Comparison of ENCODE assay signal across 20 cellular contexts in genomic region chr4:60656171-60656570, GRCh38.
A peak's percentile ranks its signal among the peaks of the same experiment; 100 is the strongest.
DNase-seq lines count a peak whose midpoint lies in the region; ATAC-seq, FAIRE-seq and TF ChIP-seq lines count a peak whose summit lies in the region.
"Had no signal": no experiment of that assay in that cellular context is flagged by ENCODE, and none has a peak within 500 bp of the region (broad histone marks: within the 10 kb centered on the region; RNA-seq: fewer than 3 reads in every experiment).

No MANE protein-coding gene starts in this region.

- H3K23me2 ChIP-seq in H1 (ENCODE audit: low read depth, low read length), result no peaks in the 10 kb centered on the region

- H2AFZ ChIP-seq in IMR-90 (replicated peaks; ENCODE audit: low read length, poor library complexity) (no peak overlapping the region), H1 (ENCODE audit: low read length) (no peak overlapping the region)

- no peak for TF ChIP-seq POLR2A in IMR-90 (IDR thresholded peaks at IDR 0.05; ENCODE audit: low read depth, low read length)
- no peak for TF ChIP-seq POLR2A in H1 (IDR thresholded peaks at IDR 0.05; ENCODE audit: control extremely low read depth in 1 of 2, low read depth in 2 of 2, low read length in 2 of 2)

- no peak overlapping the region for H3K14ac ChIP-seq in IMR-90 (replicated peaks; ENCODE audit: low read depth, low read length)
- no peak overlapping the region for H3K14ac ChIP-seq in H1 (ENCODE audit: insufficient read length)

- H2BK15ac ChIP-seq in IMR-90 (ENCODE audit: low read depth, low read length), result no peak overlapping the region
- H2BK15ac ChIP-seq in H1 (ENCODE audit: low read length), result no peak overlapping the region

- H3K56ac ChIP-seq in IMR-90 (ENCODE audit: extremely low read depth, insufficient read depth, low read length), result no peak overlapping the region
- H3K56ac ChIP-seq in H1 (replicated peaks; ENCODE audit: insufficient read length, low read depth, low read length), result no peak overlapping the region

- peak overlapping the region; percentile 12 for H3K27ac Mint-ChIP-seq in osteocyte (ENCODE audit: unreplicated experiment)
- H3K27ac Mint-ChIP-seq: activated CD4-positive, alpha-beta T cell treated with anti-CD3 and anti-CD28 coated beads, Interleukin-2, amount 10 ng/mL, durations not matched to agents 7 days and 5 days had no signal

- in situ Hi-C loops in IMR-90 (cut with MboI; ENCODE audit: low sequenced_read_pairs), result no loop called here

- H3K9ac ChIP-seq in IMR-90 (ENCODE audit: low read depth, low read length), result no peak overlapping the region
- no peak overlapping the region for H3K9ac ChIP-seq in H1 (replicated peaks in 1 of 4; ENCODE audit: extremely low read depth in 1 of 4, low read depth in 3 of 4, low read length in 3 of 4)
- H3K9ac ChIP-seq in colonic mucosa (ENCODE audit: low read depth in 2 of 2, low read length in 2 of 2), result no peak overlapping the region

- no peak for FAIRE-seq in H1 (lab: Jason Lieb, UNC)
- FAIRE-seq: HepG2 had no signal

- H2AK9ac ChIP-seq in IMR-90 (replicated peaks; ENCODE audit: low read depth, low read length, poor library complexity), result no peak overlapping the region

- DNase-seq in IMR-90, result peak; percentile 13
- peak; percentile 80 for DNase-seq in OCI-M1 (lab: John Stamatoyannopoulos, UW)
- no peak for DNase-seq in H1 (ENCODE audit: low read depth in 1 of 2, low spot score in 2 of 2)
- DNase-seq in osteocyte (ENCODE audit: extremely low spot score, unreplicated experiment), result no peak
- DNase-seq in coronary artery (ENCODE audit: low spot score), result no peak
- DNase-seq in colonic mucosa, result no peak
- DNase-seq in amygdala (lab: John Stamatoyannopoulos, UW), result no peak
- DNase-seq: activated CD4-positive, alpha-beta T cell treated with anti-CD3 and anti-CD28 coated beads, Interleukin-2, amount 10 ng/mL, durations not matched to agents 7 days and 5 days; activated gamma-delta T cell treated with Interleukin-2 at 50 U/mL for 16 hours; aorta; C1 segment of cervical spinal cord; DMS53; left colon; midbrain; NCI-H1048; NCI-H2081 treated with DMSO at 0.1 percent for 48 hours; stimulated activated CD4-positive, alpha-beta T cell treated with anti-CD3 and anti-CD28 coated beads, Interleukin-12 subunit alpha, Interleukin-12 subunit beta, amount 100 ng/mL, for 4 hours had no signal

- no TSS peak for BruUV-seq in IMR-90 (replicated peaks; lab: Mats Ljungman, UMichigan)

- peak; percentile 31; the same call in 1 of the 2 replicates for TF ChIP-seq CTCF in IMR-90 (conservative IDR thresholded peaks at IDR 0.05; ENCODE audit: low read depth, low read length)
- peak in 1 of 3 experiments; percentile 26; a peak in 1 of 4 replicates for TF ChIP-seq CTCF in H1 (IDR thresholded peaks at IDR 0.05; ENCODE audit: control extremely low read depth in 1 of 3, insufficient read depth in 1 of 3, low read depth in 1 of 3, low read length in 3 of 3)
- TF ChIP-seq CTCF in osteocyte (IDR thresholded peaks at IDR 0.05), result peak; percentile 57
- no peak for TF ChIP-seq CTCF in coronary artery (IDR thresholded peaks at IDR 0.05)
- no peak for TF ChIP-seq CTCF in colonic mucosa (IDR thresholded peaks at IDR 0.05)

- H3K36me3 Mint-ChIP-seq in osteocyte (ENCODE audit: unreplicated experiment), result no peaks in the 10 kb centered on the region

- H3K9me3 Mint-ChIP-seq in osteocyte (ENCODE audit: unreplicated experiment), result peaks cover 8% of the 10 kb centered on the region

- no CpG with 5 or more reads among the region's 3 CpGs for WGBS in IMR-90 (ENCODE audit: extremely low coverage in 2 of 2, insufficient read length in 1 of 2), 2 experiments
- 86% methylated on average over 3 of the region's 3 CpGs; no CpG with 5 or more reads in 1 of the 2 experiments for WGBS in H1 (ENCODE audit: extremely low coverage in 1 of 2, insufficient coverage in 1 of 2, insufficient read length in 1 of 2, insufficient replicate concordance in 2 of 2, low coverage in 1 of 2, low lambda C conversion rate in 2 of 2, missing lambda C conversion rate in 1 of 2), 2 experiments

- H3K4me3 Mint-ChIP-seq in osteocyte (ENCODE audit: unreplicated experiment), result no peak overlapping the region
- H3K4me3 Mint-ChIP-seq: activated CD4-positive, alpha-beta T cell treated with anti-CD3 and anti-CD28 coated beads, Interleukin-2, amount 10 ng/mL, durations not matched to agents 7 days and 5 days had no signal

- H2BK120ac ChIP-seq in IMR-90 (ENCODE audit: low read depth, low read length), result no peak overlapping the region
- H2BK120ac ChIP-seq in H1 (replicated peaks; ENCODE audit: low read depth, low read length), result no peak overlapping the region

- H3K79me1 ChIP-seq in IMR-90 (ENCODE audit: low read depth in 1 of 2, low read length in 2 of 2) (no peaks in the 10 kb centered on the region), H1 (ENCODE audit: low read depth, low read length) (no peaks in the 10 kb centered on the region)

- H3K23ac ChIP-seq in IMR-90 (ENCODE audit: low read depth, low read length) (no peak overlapping the region), H1 (ENCODE audit: insufficient read length) (no peak overlapping the region)

- POLR2A ChIA-PET in IMR-90 (lab: Charles Lee; ENCODE audit: unreplicated experiment) (no interaction called here), H1 (lab: Charles Lee; ENCODE audit: partially characterized antibody) (no interaction called here)

- H4K20me1 ChIP-seq in IMR-90 (ENCODE audit: insufficient read depth, low read length) (no peaks in the 10 kb centered on the region), H1 (replicated peaks in 1 of 2; ENCODE audit: control insufficient read depth in 1 of 2, insufficient read depth in 2 of 2, low read length in 2 of 2) (no peaks in the 10 kb centered on the region)

- H3K27me3 Mint-ChIP-seq in osteocyte (ENCODE audit: unreplicated experiment), result no peaks in the 10 kb centered on the region
- H3K27me3 Mint-ChIP-seq: activated CD4-positive, alpha-beta T cell treated with anti-CD3 and anti-CD28 coated beads, Interleukin-2, amount 10 ng/mL, durations not matched to agents 7 days and 5 days had no signal

- H3K36me3 ChIP-seq in IMR-90 (ENCODE audit: control insufficient read depth, insufficient read depth, low read length) (no peaks in the 10 kb centered on the region), H1 (ENCODE audit: control insufficient read depth in 2 of 4, insufficient read depth in 4 of 4, low read length in 3 of 4) (no peaks in the 10 kb centered on the region), colonic mucosa (no peaks in the 10 kb centered on the region)
- H3K36me3 ChIP-seq: thoracic aorta had no signal

- H3K27me3 ChIP-seq in IMR-90 (ENCODE audit: control insufficient read depth, insufficient read depth, low read length), result no peaks in the 10 kb centered on the region
- H3K27me3 ChIP-seq in H1 (replicated peaks in 1 of 4; ENCODE audit: control insufficient read depth in 3 of 4, extremely low read depth in 1 of 4, insufficient read depth in 3 of 4, low read length in 3 of 4), result no peaks in the 10 kb centered on the region
- H3K27me3 ChIP-seq in colonic mucosa, result no peaks in the 10 kb centered on the region

- H2AK5ac ChIP-seq in IMR-90 (ENCODE audit: low read depth, low read length), result no peak overlapping the region
- no peak overlapping the region for H2AK5ac ChIP-seq in H1 (ENCODE audit: low read depth, low read length)

- H3K4me2 ChIP-seq in IMR-90 (ENCODE audit: low read depth, low read length), result no peak overlapping the region
- no peak overlapping the region for H3K4me2 ChIP-seq in H1 (ENCODE audit: insufficient read depth in 1 of 2, low read depth in 2 of 2, low read length in 2 of 2)

- H3K18ac ChIP-seq in IMR-90 (ENCODE audit: low read depth, low read length), result no peak overlapping the region; the same call in 1 of the 2 replicates
- no peak overlapping the region for H3K18ac ChIP-seq in H1 (ENCODE audit: extremely low read depth, low read length)

- H2BK5ac ChIP-seq in IMR-90 (ENCODE audit: low read depth, low read length, poor library complexity, severe bottlenecking) (peak overlapping the region; percentile 49), H1 (ENCODE audit: low read depth, low read length) (no peak overlapping the region)

- no peaks in the 10 kb centered on the region for H3K79me2 ChIP-seq in H1 (ENCODE audit: control insufficient read depth in 1 of 2, insufficient read depth in 2 of 2, low read length in 2 of 2)

- CTCF ChIA-PET in IMR-90 (lab: Yijun Ruan, JAX) (no interaction called here), H1 (lab: Charles Lee; ENCODE audit: partially characterized antibody) (no interaction called here)

- no peak overlapping the region for H3K4ac ChIP-seq in IMR-90 (ENCODE audit: low read depth, low read length)
- H3K4ac ChIP-seq in H1 (replicated peaks; ENCODE audit: insufficient read length, low read depth, low read length), result no peak overlapping the region

- TF ChIP-seq RAD21 in IMR-90 (IDR thresholded peaks at IDR 0.05; ENCODE audit: low read length) (peak; percentile 48), H1 (IDR thresholded peaks at IDR 0.05 in 1 of 2, conservative IDR thresholded peaks at IDR 0.05 in 1 of 2; ENCODE audit: low read depth in 2 of 2, low read length in 2 of 2) (peak; percentile 59 to 60)

- H4K5ac ChIP-seq in IMR-90 (ENCODE audit: low read depth, low read length) (no peak overlapping the region), H1 (ENCODE audit: insufficient read length, low read depth, low read length) (no peak overlapping the region)

- H3K9me3 ChIP-seq in IMR-90 (ENCODE audit: control insufficient read depth, insufficient read depth, low read length) (no peaks in the 10 kb centered on the region), H1 (ENCODE audit: insufficient read depth in 2 of 2, low read depth in 1 of 2, low read length in 1 of 2) (no peaks in the 10 kb centered on the region), colonic mucosa (no peaks in the 10 kb centered on the region)
- H3K9me3 ChIP-seq: thoracic aorta had no signal

- peaks cover 32% of the 10 kb centered on the region for H3K4me1 Mint-ChIP-seq in osteocyte (ENCODE audit: unreplicated experiment)
- H3K4me1 Mint-ChIP-seq: activated CD4-positive, alpha-beta T cell treated with anti-CD3 and anti-CD28 coated beads, Interleukin-2, amount 10 ng/mL, durations not matched to agents 7 days and 5 days had no signal

- ATAC-seq in IMR-90 (ENCODE audit: low read depth) (no peak), HG03095 (IDR thresholded peaks at IDR 0.05; ENCODE audit: unreplicated experiment) (no peak)
- ATAC-seq: HepG2, left colon had no signal

- H3K9me1 ChIP-seq in IMR-90 (ENCODE audit: insufficient read depth, low read length), result no peaks in the 10 kb centered on the region

- H4K91ac ChIP-seq in IMR-90 (ENCODE audit: insufficient read depth, low read depth, low read length), result no peak overlapping the region
- H4K91ac ChIP-seq in H1 (replicated peaks; ENCODE audit: insufficient read length, low read length), result no peak overlapping the region

- H3K4me3 ChIP-seq in IMR-90 (ENCODE audit: insufficient read depth, low read depth, low read length) (no peak overlapping the region), H1 (ENCODE audit: extremely low read depth in 1 of 4, insufficient read depth in 2 of 4, low read depth in 3 of 4, low read length in 4 of 4) (no peak overlapping the region), coronary artery (no peak overlapping the region), colonic mucosa (no peak overlapping the region)
- H3K4me3 ChIP-seq: thoracic aorta had no signal

- peaks cover 7% of the 10 kb centered on the region for H3K4me1 ChIP-seq in IMR-90 (ENCODE audit: control insufficient read depth, insufficient read depth, low read length)
- H3K4me1 ChIP-seq in H1 (replicated peaks in 1 of 4; ENCODE audit: control insufficient read depth in 3 of 4, insufficient read depth in 4 of 4, low read length in 3 of 4), result no peaks in the 10 kb centered on the region
- no peaks in the 10 kb centered on the region for H3K4me1 ChIP-seq in colonic mucosa

- intact Hi-C loops in IMR-90 (cut with micrococcal nuclease) (no loop called here), colonic mucosa (cut with DNase I) (no loop called here)

- TF ChIP-seq EP300 in H1 (IDR thresholded peaks at IDR 0.05; ENCODE audit: borderline replicate concordance in 1 of 2, low read depth in 2 of 2, low read length in 2 of 2), result no peak

- no peak overlapping the region for H2BK12ac ChIP-seq in H1 (ENCODE audit: low read depth, low read length)

- H4K8ac ChIP-seq in IMR-90 (ENCODE audit: low read depth in 2 of 2, low read length in 2 of 2) (no peak overlapping the region), H1 (ENCODE audit: extremely low read depth, insufficient read depth, low read length) (no peak overlapping the region)

- dilution Hi-C loops in IMR-90 (cut with HindIII; ENCODE audit: low sequenced_read_pairs, unreplicated experiment), result no loop called here

- H3K27ac ChIP-seq in IMR-90 (ENCODE audit: insufficient read depth, low read length), result no peak overlapping the region
- H3K27ac ChIP-seq in H1 (ENCODE audit: low read depth, low read length), result no peak overlapping the region
- H3K27ac ChIP-seq in coronary artery, result no peak overlapping the region
- H3K27ac ChIP-seq in colonic mucosa, result no peak overlapping the region
- H3K27ac ChIP-seq: thoracic aorta had no signal

- H2BK20ac ChIP-seq in IMR-90 (ENCODE audit: low read depth, low read length), result no peak overlapping the region
- H2BK20ac ChIP-seq in H1 (ENCODE audit: low read length), result no peak overlapping the region

Comparison
In these comparisons a context has a peak if more than half of its experiments do, and no peak if none do; other contexts are left out.
1. DNase-seq: peak in IMR-90 (single experiment) and OCI-M1 (single experiment); none in H1 (0 of 2), osteocyte (single experiment), coronary artery (single experiment), colonic mucosa (single experiment) and amygdala (0 of 56).
2. CTCF ChIP-seq: peak in IMR-90 (single experiment) and osteocyte (single experiment); none in coronary artery (single experiment) and colonic mucosa (single experiment).